In the genomic region with DNA sequence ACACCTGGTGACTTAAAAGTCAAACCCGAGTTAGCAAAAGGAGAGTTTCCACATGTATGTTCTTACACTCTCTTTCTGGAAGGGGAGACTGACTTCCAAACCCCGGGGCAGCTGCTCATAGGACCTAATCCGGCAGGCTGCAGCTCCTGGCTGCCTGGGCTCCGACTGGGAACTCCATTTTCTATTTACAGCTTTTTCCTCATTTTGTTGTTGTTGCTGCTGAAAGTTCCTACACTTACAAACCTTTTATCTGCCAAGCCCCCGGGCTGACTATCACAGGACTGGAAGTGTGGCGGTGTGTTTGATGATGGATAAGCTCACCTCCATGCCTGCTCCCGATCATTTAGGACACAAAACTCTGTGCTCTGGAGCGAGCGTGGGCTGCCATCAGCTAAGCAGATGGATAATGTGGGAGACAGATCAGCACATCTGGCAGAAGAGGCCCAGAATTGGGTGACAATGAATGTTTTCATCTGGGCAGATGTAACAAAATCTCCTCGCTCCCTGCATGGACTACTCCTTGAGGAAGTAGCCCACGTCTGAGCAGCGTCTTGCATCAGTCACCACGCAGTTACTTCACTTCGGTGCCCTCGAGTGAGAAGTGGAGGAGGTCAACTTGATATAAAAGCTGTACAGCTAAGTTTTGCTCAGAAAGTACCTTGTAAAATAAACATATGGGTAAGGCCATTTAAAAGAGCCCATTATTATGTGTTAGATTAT, we compare ENCODE assay signal across 18 cellular contexts.
DNase-seq lines count a peak whose midpoint lies in the region; ATAC-seq, FAIRE-seq and TF ChIP-seq lines count a peak whose summit lies in the region.
"Had no signal": no experiment of that assay in that cellular context is flagged by ENCODE, and none has a peak within 500 bp of the region (broad histone marks: within the 10 kb centered on the region; RNA-seq: fewer than 3 reads in every experiment).

No MANE protein-coding gene starts in this region.

- no peaks in the 10 kb centered on the region for H3K36me3 Mint-ChIP-seq in activated CD4-positive, alpha-beta memory T cell treated with anti-CD3 and anti-CD28 coated beads, Interleukin-2, amount 10 ng/mL, durations not matched to agents 7 days and 5 days (ENCODE audit: low read depth)
- H3K36me3 Mint-ChIP-seq in activated CD4-positive, alpha-beta memory T cell treated with anti-CD3 and anti-CD28 coated beads for 36 hours = no peaks in the 10 kb centered on the region
- no peaks in the 10 kb centered on the region for H3K36me3 Mint-ChIP-seq in type B pancreatic cell
- H3K36me3 Mint-ChIP-seq: naive B cell had no signal

- CTCF ChIA-PET in activated CD4-positive, alpha-beta memory T cell treated with anti-CD3 and anti-CD28 coated beads, Interleukin-2, amount 10 ng/mL, durations not matched to agents 7 days and 5 days (lab: Charles Lee) = no interaction called here
- CTCF ChIA-PET in activated CD4-positive, alpha-beta memory T cell treated with anti-CD3 and anti-CD28 coated beads for 36 hours (lab: Charles Lee) = interaction anchor here (1.0 kb wide), 1 partner anchor 165 kb away, joined by 5 read pairs; no protein-coding TSS in a partner anchor
- CTCF ChIA-PET in HepG2 (lab: Yijun Ruan, JAX; ENCODE audit: low intra/inter-chr PET ratio, low total read pairs) = no interaction called here

- H3K27ac Mint-ChIP-seq in activated CD4-positive, alpha-beta memory T cell treated with anti-CD3 and anti-CD28 coated beads, Interleukin-2, amount 10 ng/mL, durations not matched to agents 7 days and 5 days = no peak overlapping the region
- no peak overlapping the region for H3K27ac Mint-ChIP-seq in activated CD4-positive, alpha-beta memory T cell treated with anti-CD3 and anti-CD28 coated beads for 36 hours
- peak overlapping the region; percentile 46 for H3K27ac Mint-ChIP-seq in type B pancreatic cell
- H3K27ac Mint-ChIP-seq: naive B cell had no signal

- no peaks in the 10 kb centered on the region for H3K79me2 ChIP-seq in HepG2 (ENCODE audit: insufficient read depth, low read length)

- peak; percentile 1 for DNase-seq in activated CD4-positive, alpha-beta memory T cell treated with anti-CD3 and anti-CD28 coated beads, Interleukin-2, amount 10 ng/mL, durations not matched to agents 7 days and 5 days
- DNase-seq in activated CD4-positive, alpha-beta memory T cell treated with anti-CD3 and anti-CD28 coated beads for 36 hours = no peak
- peak; percentile 54 for DNase-seq in coronary artery (ENCODE audit: low spot score)
- no peak for DNase-seq in HepG2 (ENCODE audit: low spot score)
- no peak for DNase-seq in type B pancreatic cell (ENCODE audit: extremely low spot score, unreplicated experiment)
- no peak for DNase-seq in LoVo (ENCODE audit: low spot score)
- DNase-seq in erythroblast (lab: John Stamatoyannopoulos, UW) = no peak
- DNase-seq: activated CD4-positive, alpha-beta T cell treated with anti-CD3 and anti-CD28 coated beads, Interleukin-2, amount 50 U/mL, for 4 hours; naive B cell; NCI-H1092; NCI-H226; T-helper 2 cell had no signal

- in situ Hi-C loops in HepG2 (cut with HindIII; ENCODE audit: extremely low pct_ligation_motif_present, low pct_unique_long_range_greater_than_20kb) = no loop called here

- no peak overlapping the region for H2AFZ ChIP-seq in HepG2 (ENCODE audit: low read length)

- no peak for TF ChIP-seq EP300 in HepG2 (IDR thresholded peaks at IDR 0.05; ENCODE audit: low read depth in 2 of 2, low read length in 2 of 2)
- TF ChIP-seq EP300 in HepG2 (CRISPR knock-in tag; IDR thresholded peaks at IDR 0.05; ENCODE audit: borderline replicate concordance) = no peak

- H4K20me1 ChIP-seq in HepG2 (ENCODE audit: insufficient read depth, low read length) = no peaks in the 10 kb centered on the region

- BruUV-seq in HepG2 (replicated peaks; lab: Mats Ljungman, UMichigan) = no TSS peak

- H3K4me3 Mint-ChIP-seq in activated CD4-positive, alpha-beta memory T cell treated with anti-CD3 and anti-CD28 coated beads, Interleukin-2, amount 10 ng/mL, durations not matched to agents 7 days and 5 days = no peak overlapping the region
- no peak overlapping the region for H3K4me3 Mint-ChIP-seq in activated CD4-positive, alpha-beta memory T cell treated with anti-CD3 and anti-CD28 coated beads for 36 hours
- H3K4me3 Mint-ChIP-seq in type B pancreatic cell = peak overlapping the region; percentile 48
- H3K4me3 Mint-ChIP-seq: naive B cell had no signal

- no peak overlapping the region for H3K9ac ChIP-seq in HepG2 (ENCODE audit: insufficient read depth, low read depth, low read length)

- no peaks in the 10 kb centered on the region for H3K9me3 ChIP-seq in HepG2 (ENCODE audit: low read length)
- H3K9me3 ChIP-seq: ascending aorta, right lobe of liver had no signal

- no peak for TF ChIP-seq RAD21 in HepG2 (CRISPR knock-in tag; IDR thresholded peaks at IDR 0.05)

- intact Hi-C loops in activated CD4-positive, alpha-beta memory T cell treated with anti-CD3 and anti-CD28 coated beads for 36 hours (cut with micrococcal nuclease) = no loop called here
- intact Hi-C loops in HepG2 (cut with micrococcal nuclease; ENCODE audit: unreplicated experiment) = no loop called here

- H3K27ac ChIP-seq in coronary artery = peak overlapping the region in 1 of 2 donors; percentile 15
- H3K27ac ChIP-seq in HepG2 (ENCODE audit: extremely low read length, insufficient read depth, low read length) = no peak overlapping the region
- H3K27ac ChIP-seq: right lobe of liver had no signal

- H3K4me1 ChIP-seq in HepG2 (ENCODE audit: insufficient read depth, low read length) = peaks cover 83% of the 10 kb centered on the region
- H3K4me1 ChIP-seq: ascending aorta, right lobe of liver had no signal

- ATAC-seq in HepG2 (no peak), HG02938 (IDR thresholded peaks at IDR 0.05; ENCODE audit: unreplicated experiment) (no peak)
- ATAC-seq: Panc1 had no signal

- TF ChIP-seq CTCF in coronary artery (IDR thresholded peaks at IDR 0.05) = no peak
- TF ChIP-seq CTCF in HepG2 (CRISPR knock-in tag; IDR thresholded peaks at IDR 0.05) = no peak
- TF ChIP-seq CTCF in type B pancreatic cell (conservative IDR thresholded peaks at IDR 0.05) = no peak

- H3K27me3 ChIP-seq in HepG2 (ENCODE audit: control insufficient read depth in 1 of 2, insufficient read depth in 2 of 2, low read length in 2 of 2) = no peaks in the 10 kb centered on the region
- H3K27me3 ChIP-seq: ascending aorta, right lobe of liver had no signal

- WGBS in HepG2 (ENCODE audit: low lambda C conversion rate) = 81% methylated on average over 15 of the region's 15 CpGs

- peaks cover 13% of the 10 kb centered on the region for H3K27me3 Mint-ChIP-seq in activated CD4-positive, alpha-beta memory T cell treated with anti-CD3 and anti-CD28 coated beads, Interleukin-2, amount 10 ng/mL, durations not matched to agents 7 days and 5 days
- H3K27me3 Mint-ChIP-seq in activated CD4-positive, alpha-beta memory T cell treated with anti-CD3 and anti-CD28 coated beads for 36 hours = no peaks in the 10 kb centered on the region
- H3K27me3 Mint-ChIP-seq in type B pancreatic cell = peaks cover 6% of the 10 kb centered on the region

- H3K4me3 ChIP-seq in coronary artery (no peak overlapping the region), HepG2 (replicated peaks in 1 of 3; ENCODE audit: insufficient read depth in 1 of 3, low read depth in 2 of 3, low read length in 3 of 3) (no peak overlapping the region)
- H3K4me3 ChIP-seq: ascending aorta, right lobe of liver had no signal

- peaks cover 38% of the 10 kb centered on the region for H3K4me1 Mint-ChIP-seq in activated CD4-positive, alpha-beta memory T cell treated with anti-CD3 and anti-CD28 coated beads, Interleukin-2, amount 10 ng/mL, durations not matched to agents 7 days and 5 days
- H3K4me1 Mint-ChIP-seq in activated CD4-positive, alpha-beta memory T cell treated with anti-CD3 and anti-CD28 coated beads for 36 hours (ENCODE audit: low read depth) = peaks cover 40% of the 10 kb centered on the region
- peaks cover 72% of the 10 kb centered on the region for H3K4me1 Mint-ChIP-seq in type B pancreatic cell (ENCODE audit: unreplicated experiment)

- no peak for FAIRE-seq in HepG2 (lab: Jason Lieb, UNC)
- FAIRE-seq: A204.1, keratinocyte had no signal

- no peak overlapping the region for H3K4me2 ChIP-seq in HepG2 (ENCODE audit: low read depth, low read length)

- no peaks in the 10 kb centered on the region for H3K9me3 Mint-ChIP-seq in activated CD4-positive, alpha-beta memory T cell treated with anti-CD3 and anti-CD28 coated beads, Interleukin-2, amount 10 ng/mL, durations not matched to agents 7 days and 5 days
- H3K9me3 Mint-ChIP-seq in activated CD4-positive, alpha-beta memory T cell treated with anti-CD3 and anti-CD28 coated beads for 36 hours = no peaks in the 10 kb centered on the region
- no peaks in the 10 kb centered on the region for H3K9me3 Mint-ChIP-seq in type B pancreatic cell

- POLR2A ChIA-PET in activated CD4-positive, alpha-beta memory T cell treated with anti-CD3 and anti-CD28 coated beads, Interleukin-2, amount 10 ng/mL, durations not matched to agents 7 days and 5 days (lab: Charles Lee) = no interaction called here
- POLR2A ChIA-PET in activated CD4-positive, alpha-beta memory T cell treated with anti-CD3 and anti-CD28 coated beads for 36 hours (lab: Charles Lee) = no interaction called here
- POLR2A ChIA-PET in HepG2 (lab: Yijun Ruan, JAX) = no interaction called here

- TF ChIP-seq POLR2A in HepG2 (IDR thresholded peaks at IDR 0.05; ENCODE audit: insufficient read depth in 1 of 2, low read depth in 2 of 2, low read length in 2 of 2) (no peak), erythroblast (IDR thresholded peaks at IDR 0.05; ENCODE audit: low read length) (no peak)

- H3K36me3 ChIP-seq in HepG2 (replicated peaks in 1 of 2; ENCODE audit: control insufficient read depth in 1 of 2, insufficient read depth in 2 of 2, low read length in 2 of 2) = no peaks in the 10 kb centered on the region
- H3K36me3 ChIP-seq: ascending aorta, right lobe of liver had no signal

TF ChIP-seq in HepG2, 621 proteins besides CTCF, POLR2A, EP300 and RAD21 (continues in another document):
- TF ChIP-seq, protein P1, sequence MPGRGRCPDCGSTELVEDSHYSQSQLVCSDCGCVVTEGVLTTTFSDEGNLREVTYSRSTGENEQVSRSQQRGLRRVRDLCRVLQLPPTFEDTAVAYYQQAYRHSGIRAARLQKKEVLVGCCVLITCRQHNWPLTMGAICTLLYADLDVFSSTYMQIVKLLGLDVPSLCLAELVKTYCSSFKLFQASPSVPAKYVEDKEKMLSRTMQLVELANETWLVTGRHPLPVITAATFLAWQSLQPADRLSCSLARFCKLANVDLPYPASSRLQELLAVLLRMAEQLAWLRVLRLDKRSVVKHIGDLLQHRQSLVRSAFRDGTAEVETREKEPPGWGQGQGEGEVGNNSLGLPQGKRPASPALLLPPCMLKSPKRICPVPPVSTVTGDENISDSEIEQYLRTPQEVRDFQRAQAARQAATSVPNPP (CRISPR knock-in tag; IDR thresholded peaks at IDR 0.05) = no peak

Comparison
In these comparisons a context has a peak if more than half of its experiments do, and no peak if none do; other contexts are left out.
1. DNase-seq: peak in activated CD4-positive, alpha-beta memory T cell treated with anti-CD3 and anti-CD28 coated beads, Interleukin-2, amount 10 ng/mL, durations not matched to agents 7 days and 5 days (single experiment) and coronary artery (single experiment); none in activated CD4-positive, alpha-beta memory T cell treated with anti-CD3 and anti-CD28 coated beads for 36 hours (single experiment), HepG2 (single experiment), type B pancreatic cell (single experiment), LoVo (single experiment) and erythroblast (0 of 2).